2 cellular contexts compared by ENCODE assay signal in the genomic region with DNA sequence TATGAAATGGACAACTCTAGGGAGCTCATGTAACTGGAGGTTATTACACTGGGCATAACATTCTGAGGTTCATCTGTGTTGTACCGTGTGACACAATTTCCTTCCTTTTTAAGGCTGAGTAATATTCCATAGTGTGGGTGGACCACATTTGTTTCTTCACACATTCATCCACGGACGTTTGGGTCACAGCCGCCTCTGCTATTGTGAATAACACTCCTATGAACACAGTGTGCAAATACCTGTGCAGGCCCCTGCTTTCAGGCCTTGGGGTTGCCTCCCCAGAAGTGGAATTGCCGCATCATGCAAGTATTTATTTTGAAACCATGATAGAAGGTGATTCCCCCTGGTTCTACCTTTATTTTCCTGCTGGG.
TF ChIP-seq lines count a peak whose summit lies in the region.

No MANE protein-coding gene starts in this region.

TF ChIP-seq in HEK293, 187 proteins besides CTCF, POLR2A, EP300 and RAD21:
- TF ChIP-seq ZNF629 (tag by site-specific recombination; IDR thresholded peaks at IDR 0.05) (no peak), ZNF169 (tag by site-specific recombination; IDR thresholded peaks at IDR 0.05) (no peak), ZNF146 (tag by site-specific recombination; IDR thresholded peaks at IDR 0.05) (0 out of 2 replicates have a peak, but pooled peaks have one; percentile 36), ZNF830 (tag by site-specific recombination; IDR thresholded peaks at IDR 0.05; ENCODE audit: low read depth) (no peak), ZNF791 (tag by site-specific recombination; IDR thresholded peaks at IDR 0.05) (no peak), ZNF184 (tag by site-specific recombination; IDR thresholded peaks at IDR 0.05) (no peak), ZNF16 (tag by site-specific recombination; IDR thresholded peaks at IDR 0.05; ENCODE audit: low read depth) (no peak)
- TF ChIP-seq, protein P1, sequence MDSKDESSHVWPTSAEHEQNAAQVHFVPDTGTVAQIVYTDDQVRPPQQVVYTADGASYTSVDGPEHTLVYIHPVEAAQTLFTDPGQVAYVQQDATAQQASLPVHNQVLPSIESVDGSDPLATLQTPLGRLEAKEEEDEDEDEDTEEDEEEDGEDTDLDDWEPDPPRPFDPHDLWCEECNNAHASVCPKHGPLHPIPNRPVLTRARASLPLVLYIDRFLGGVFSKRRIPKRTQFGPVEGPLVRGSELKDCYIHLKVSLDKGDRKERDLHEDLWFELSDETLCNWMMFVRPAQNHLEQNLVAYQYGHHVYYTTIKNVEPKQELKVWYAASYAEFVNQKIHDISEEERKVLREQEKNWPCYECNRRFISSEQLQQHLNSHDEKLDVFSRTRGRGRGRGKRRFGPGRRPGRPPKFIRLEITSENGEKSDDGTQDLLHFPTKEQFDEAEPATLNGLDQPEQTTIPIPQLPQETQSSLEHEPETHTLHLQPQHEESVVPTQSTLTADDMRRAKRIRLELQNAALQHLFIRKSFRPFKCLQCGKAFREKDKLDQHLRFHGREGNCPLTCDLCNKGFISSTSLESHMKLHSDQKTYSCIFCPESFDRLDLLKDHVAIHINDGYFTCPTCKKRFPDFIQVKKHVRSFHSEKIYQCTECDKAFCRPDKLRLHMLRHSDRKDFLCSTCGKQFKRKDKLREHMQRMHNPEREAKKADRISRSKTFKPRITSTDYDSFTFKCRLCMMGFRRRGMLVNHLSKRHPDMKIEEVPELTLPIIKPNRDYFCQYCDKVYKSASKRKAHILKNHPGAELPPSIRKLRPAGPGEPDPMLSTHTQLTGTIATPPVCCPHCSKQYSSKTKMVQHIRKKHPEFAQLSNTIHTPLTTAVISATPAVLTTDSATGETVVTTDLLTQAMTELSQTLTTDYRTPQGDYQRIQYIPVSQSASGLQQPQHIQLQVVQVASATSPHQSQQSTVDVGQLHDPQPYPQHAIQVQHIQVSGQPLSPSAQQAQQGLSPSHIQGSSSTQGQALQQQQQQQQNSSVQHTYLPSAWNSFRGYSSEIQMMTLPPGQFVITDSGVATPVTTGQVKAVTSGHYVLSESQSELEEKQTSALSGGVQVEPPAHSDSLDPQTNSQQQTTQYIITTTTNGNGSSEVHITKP (tag by site-specific recombination; IDR thresholded peaks at IDR 0.05) = no peak

TF ChIP-seq in H1, 55 proteins besides CTCF, POLR2A, EP300 and RAD21:
- TF ChIP-seq BACH1 (IDR thresholded peaks at IDR 0.05; ENCODE audit: low read length) = no peak
- no peak for TF ChIP-seq EZH2 (IDR thresholded peaks at IDR 0.05; ENCODE audit: low read depth, low read length, severe bottlenecking)
- no peak for TF ChIP-seq SIX5 (IDR thresholded peaks at IDR 0.05; ENCODE audit: low read depth, low read length)
- no peak for TF ChIP-seq CHD1 (IDR thresholded peaks at IDR 0.05; ENCODE audit: low read depth, low read length)
- no peak for TF ChIP-seq POLR2AphosphoS5 (IDR thresholded peaks at IDR 0.05; ENCODE audit: low read depth, low read length)
- TF ChIP-seq SRF (IDR thresholded peaks at IDR 0.05; ENCODE audit: low read depth, low read length) = no peak
- TF ChIP-seq TEAD4 (IDR thresholded peaks at IDR 0.05; ENCODE audit: low read depth, low read length) = no peak
- TF ChIP-seq TAF7 (optimal IDR thresholded peaks at IDR 0.05; ENCODE audit: borderline replicate concordance, low read depth, low read length) = no peak
- TF ChIP-seq ZNF274 (IDR thresholded peaks at IDR 0.05; ENCODE audit: borderline replicate concordance, extremely low read depth, low read length) = no peak
- TF ChIP-seq SIRT6 (IDR thresholded peaks at IDR 0.05; ENCODE audit: low read length) = no peak
- TF ChIP-seq PHF8 (conservative IDR thresholded peaks at IDR 0.05; ENCODE audit: low read depth, low read length) = no peak
- TF ChIP-seq RNF2 (IDR thresholded peaks at IDR 0.05; ENCODE audit: borderline replicate concordance, low read depth, low read length, missing control alignments, poor library complexity, severe bottlenecking) = no peak
- no peak for TF ChIP-seq CBX8 (IDR thresholded peaks at IDR 0.05; ENCODE audit: borderline replicate concordance, low read depth, low read length)
- TF ChIP-seq SAP30 (IDR thresholded peaks at IDR 0.05; ENCODE audit: insufficient read depth, insufficient replicate concordance, low read length) = no peak
- no peak for TF ChIP-seq CBX5 (IDR thresholded peaks at IDR 0.05; ENCODE audit: low read depth, low read length)
- TF ChIP-seq RFX5 (IDR thresholded peaks at IDR 0.05; ENCODE audit: borderline replicate concordance, low read depth, low read length) = no peak
- TF ChIP-seq, protein P2, sequence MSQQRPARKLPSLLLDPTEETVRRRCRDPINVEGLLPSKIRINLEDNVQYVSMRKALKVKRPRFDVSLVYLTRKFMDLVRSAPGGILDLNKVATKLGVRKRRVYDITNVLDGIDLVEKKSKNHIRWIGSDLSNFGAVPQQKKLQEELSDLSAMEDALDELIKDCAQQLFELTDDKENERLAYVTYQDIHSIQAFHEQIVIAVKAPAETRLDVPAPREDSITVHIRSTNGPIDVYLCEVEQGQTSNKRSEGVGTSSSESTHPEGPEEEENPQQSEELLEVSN (IDR thresholded peaks at IDR 0.05) = no peak
- no peak for TF ChIP-seq CTBP2 (IDR thresholded peaks at IDR 0.05; ENCODE audit: borderline replicate concordance, insufficient read depth, insufficient read length, low read length)
- no peak for TF ChIP-seq KDM1A (IDR thresholded peaks at IDR 0.05; ENCODE audit: borderline replicate concordance, low read length)
